In genomic region chr7:147913239-147913638, GRCh38 we compare ENCODE assay signal across 32 cellular contexts.
"Had no signal": no experiment of that assay in that cellular context is flagged by ENCODE, and none has a peak within 500 bp of the region (broad histone marks: within the 10 kb centered on the region; RNA-seq: fewer than 3 reads in every experiment).

No MANE protein-coding gene starts in this region.

- H3K36me3 Mint-ChIP-seq: activated CD4-positive, alpha-beta memory T cell treated with anti-CD3 and anti-CD28 coated beads for 36 hours; activated CD8-positive, alpha-beta memory T cell treated with anti-CD3 and anti-CD28 coated beads, Interleukin-2, amount 10 ng/mL, durations not matched to agents 7 days and 5 days; activated naive CD4-positive, alpha-beta T cell treated with anti-CD3 and anti-CD28 coated beads, Interleukin-2, amount 50 U/mL, for 24 hours; activated naive CD8-positive, alpha-beta T cell treated with anti-CD3 and anti-CD28 coated beads for 36 hours had no signal

- H3K27ac Mint-ChIP-seq: activated CD4-positive, alpha-beta memory T cell treated with anti-CD3 and anti-CD28 coated beads for 36 hours; activated CD4-positive, alpha-beta T cell treated with anti-CD3 and anti-CD28 coated beads for 36 hours; activated CD4-positive, alpha-beta T cell treated with anti-CD3 and anti-CD28 coated beads, Interleukin-2, amount 10 ng/mL, durations not matched to agents 24 days and 14 days; activated CD8-positive, alpha-beta memory T cell treated with anti-CD3 and anti-CD28 coated beads, Interleukin-2, amount 10 ng/mL, durations not matched to agents 7 days and 5 days; activated CD8-positive, alpha-beta T cell treated with anti-CD3 and anti-CD28 coated beads, Interleukin-2, amount 10 ng/mL, durations not matched to agents 7 days and 5 days; activated naive CD4-positive, alpha-beta T cell treated with anti-CD3 and anti-CD28 coated beads for 36 hours; activated naive CD4-positive, alpha-beta T cell treated with anti-CD3 and anti-CD28 coated beads, Interleukin-2, amount 50 U/mL, for 24 hours; activated naive CD8-positive, alpha-beta T cell treated with anti-CD3 and anti-CD28 coated beads for 36 hours; activated naive CD8-positive, alpha-beta T cell treated with anti-CD3 and anti-CD28 coated beads, Interleukin-2, amount 50 U/mL, for 24 hours; activated T-helper 1 cell treated with anti-CD3 and anti-CD28 coated beads, Interleukin-12 subunit alpha, Interleukin-12 subunit beta, Interleukin-2, Interleukin-4 antibody, amounts not matched to agents 30 ng/mL and 10 ng/mL and 1 ng/mL, durations not matched to agents 14 hours and 24 hours and 36 hours; activated T-helper 2 cell treated with anti-CD3 and anti-CD28 coated beads, Interferon-gamma antibody, Interleukin-2, Interleukin-4, amounts not matched to agents 10 μg/mL and 5 μg/mL and 100 μg/mL, durations not matched to agents 14 hours and 24 hours and 36 hours; endodermal cell; T-helper 17 cell; T-helper 2 cell treated with Interferon-gamma antibody and Interleukin-4, amounts not matched to agents 5 μg/mL and 100 μg/mL, for 36 hours had no signal

- H3K4me3 Mint-ChIP-seq: activated CD4-positive, alpha-beta memory T cell treated with anti-CD3 and anti-CD28 coated beads for 36 hours; activated CD4-positive, alpha-beta T cell treated with anti-CD3 and anti-CD28 coated beads for 36 hours; activated CD4-positive, alpha-beta T cell treated with anti-CD3 and anti-CD28 coated beads, Interleukin-2, amount 10 ng/mL, durations not matched to agents 24 days and 14 days; activated CD8-positive, alpha-beta memory T cell treated with anti-CD3 and anti-CD28 coated beads, Interleukin-2, amount 10 ng/mL, durations not matched to agents 7 days and 5 days; activated CD8-positive, alpha-beta T cell treated with anti-CD3 and anti-CD28 coated beads, Interleukin-2, amount 10 ng/mL, durations not matched to agents 7 days and 5 days; activated naive CD4-positive, alpha-beta T cell treated with anti-CD3 and anti-CD28 coated beads for 36 hours; activated naive CD4-positive, alpha-beta T cell treated with anti-CD3 and anti-CD28 coated beads, Interleukin-2, amount 50 U/mL, for 24 hours; activated naive CD8-positive, alpha-beta T cell treated with anti-CD3 and anti-CD28 coated beads for 36 hours; activated naive CD8-positive, alpha-beta T cell treated with anti-CD3 and anti-CD28 coated beads, Interleukin-2, amount 50 U/mL, for 24 hours; activated T-helper 1 cell treated with anti-CD3 and anti-CD28 coated beads, Interleukin-12 subunit alpha, Interleukin-12 subunit beta, Interleukin-2, Interleukin-4 antibody, amounts not matched to agents 30 ng/mL and 10 ng/mL and 1 ng/mL, durations not matched to agents 14 hours and 24 hours and 36 hours; endodermal cell; T-helper 17 cell; T-helper 2 cell treated with Interferon-gamma antibody and Interleukin-4, amounts not matched to agents 5 μg/mL and 100 μg/mL, for 36 hours had no signal

- H3K4me1 ChIP-seq: adrenal gland, body of pancreas, colonic mucosa, esophagus muscularis mucosa, foreskin keratinocyte had no signal

- H3K4me1 Mint-ChIP-seq: activated CD4-positive, alpha-beta T cell treated with anti-CD3 and anti-CD28 coated beads for 36 hours; activated CD4-positive, alpha-beta T cell treated with anti-CD3 and anti-CD28 coated beads, Interleukin-2, amount 10 ng/mL, durations not matched to agents 24 days and 14 days; activated CD8-positive, alpha-beta memory T cell treated with anti-CD3 and anti-CD28 coated beads, Interleukin-2, amount 10 ng/mL, durations not matched to agents 7 days and 5 days; activated naive CD4-positive, alpha-beta T cell treated with anti-CD3 and anti-CD28 coated beads, Interleukin-2, amount 50 U/mL, for 24 hours; activated naive CD8-positive, alpha-beta T cell treated with anti-CD3 and anti-CD28 coated beads for 36 hours; activated naive CD8-positive, alpha-beta T cell treated with anti-CD3 and anti-CD28 coated beads, Interleukin-2, amount 50 U/mL, for 24 hours; T-helper 17 cell had no signal

- H3K27me3 Mint-ChIP-seq: activated CD4-positive, alpha-beta memory T cell treated with anti-CD3 and anti-CD28 coated beads for 36 hours; activated CD4-positive, alpha-beta T cell treated with anti-CD3 and anti-CD28 coated beads, Interleukin-2, amount 10 ng/mL, durations not matched to agents 24 days and 14 days; activated CD8-positive, alpha-beta memory T cell treated with anti-CD3 and anti-CD28 coated beads, Interleukin-2, amount 10 ng/mL, durations not matched to agents 7 days and 5 days; activated naive CD4-positive, alpha-beta T cell treated with anti-CD3 and anti-CD28 coated beads, Interleukin-2, amount 50 U/mL, for 24 hours; activated naive CD8-positive, alpha-beta T cell treated with anti-CD3 and anti-CD28 coated beads, Interleukin-2, amount 50 U/mL, for 24 hours; T-helper 17 cell had no signal

- H3K27ac ChIP-seq: adrenal gland, body of pancreas, colonic mucosa, esophagus muscularis mucosa, foreskin keratinocyte, gastrocnemius medialis, heart left ventricle had no signal

- H3K36me3 ChIP-seq: adrenal gland, colonic mucosa, esophagus muscularis mucosa, gastrocnemius medialis, heart left ventricle had no signal

- H3K4me3 ChIP-seq: adrenal gland, body of pancreas, colonic mucosa, esophagus muscularis mucosa, gastrocnemius medialis, heart left ventricle had no signal

- H3K9me3 ChIP-seq: adrenal gland, body of pancreas, colonic mucosa, esophagus muscularis mucosa, gastrocnemius medialis, heart left ventricle had no signal

- H3K27me3 ChIP-seq: adrenal gland, body of pancreas, colonic mucosa, esophagus muscularis mucosa, foreskin keratinocyte, gastrocnemius medialis, heart left ventricle had no signal

- DNase-seq: activated CD4-positive, alpha-beta memory T cell treated with anti-CD3 and anti-CD28 coated beads for 36 hours; activated CD4-positive, alpha-beta T cell treated with anti-CD3 and anti-CD28 coated beads for 36 hours; activated CD4-positive, alpha-beta T cell treated with anti-CD3 and anti-CD28 coated beads, Interleukin-2, amount 10 ng/mL, durations not matched to agents 24 days and 14 days; activated CD4-positive, CD25-positive, alpha-beta regulatory T cell; activated CD4-positive, CD25-positive, alpha-beta regulatory T cell treated with anti-CD3 and anti-CD28 coated beads, Interleukin-2, amount 50 U/mL, for 72 hours; activated CD8-positive, alpha-beta memory T cell treated with anti-CD3 and anti-CD28 coated beads, Interleukin-2, amount 10 ng/mL, durations not matched to agents 7 days and 5 days; activated CD8-positive, alpha-beta memory T cell treated with anti-CD3 and anti-CD28 coated beads, Interleukin-2, amount 50 U/mL, for 4 hours; activated CD8-positive, alpha-beta T cell treated with anti-CD3 and anti-CD28 coated beads, Interleukin-2, amount 10 ng/mL, durations not matched to agents 7 days and 5 days; activated effector memory CD4-positive, alpha-beta T cell treated with anti-CD3 and anti-CD28 coated beads, Interleukin-2, amount 50 U/mL, for 16 hours; activated naive CD4-positive, alpha-beta T cell treated with anti-CD3 and anti-CD28 coated beads for 36 hours; activated naive CD8-positive, alpha-beta T cell treated with anti-CD3 and anti-CD28 coated beads for 36 hours; activated naive CD8-positive, alpha-beta T cell treated with anti-CD3 and anti-CD28 coated beads, Interleukin-2, amount 50 U/mL, for 24 hours; activated T-cell treated with anti-CD3 and anti-CD28 coated beads, Interleukin-2, amount 50 U/mL, for 1 hour; activated T-cell treated with anti-CD3 and anti-CD28 coated beads, Interleukin-2, amount 50 U/mL, for 48 hours; adrenal gland; aorta; body of pancreas; colonic mucosa; effector memory CD4-positive, alpha-beta T cell; endodermal cell; foreskin keratinocyte; gastrocnemius medialis; glutamatergic neuron; heart left ventricle; T-helper 1 cell; T-helper 17 cell; T1000 had no signal

- H3K9me3 Mint-ChIP-seq: activated CD4-positive, alpha-beta memory T cell treated with anti-CD3 and anti-CD28 coated beads for 36 hours; activated CD4-positive, alpha-beta T cell treated with anti-CD3 and anti-CD28 coated beads, Interleukin-2, amount 10 ng/mL, durations not matched to agents 24 days and 14 days; activated naive CD4-positive, alpha-beta T cell treated with anti-CD3 and anti-CD28 coated beads for 36 hours; activated naive CD4-positive, alpha-beta T cell treated with anti-CD3 and anti-CD28 coated beads, Interleukin-2, amount 50 U/mL, for 24 hours; activated naive CD8-positive, alpha-beta T cell treated with anti-CD3 and anti-CD28 coated beads for 36 hours; activated naive CD8-positive, alpha-beta T cell treated with anti-CD3 and anti-CD28 coated beads, Interleukin-2, amount 50 U/mL, for 24 hours; activated T-helper 1 cell treated with anti-CD3 and anti-CD28 coated beads, Interleukin-12 subunit alpha, Interleukin-12 subunit beta, Interleukin-2, Interleukin-4 antibody, amounts not matched to agents 30 ng/mL and 10 ng/mL and 1 ng/mL, durations not matched to agents 14 hours and 24 hours and 36 hours; activated T-helper 2 cell treated with anti-CD3 and anti-CD28 coated beads, Interferon-gamma antibody, Interleukin-2, Interleukin-4, amounts not matched to agents 10 μg/mL and 5 μg/mL and 100 μg/mL, durations not matched to agents 14 hours and 24 hours and 36 hours; endodermal cell; T-helper 2 cell treated with Interferon-gamma antibody and Interleukin-4, amounts not matched to agents 5 μg/mL and 100 μg/mL, for 36 hours had no signal
